In genomic region chr18:13240060-13240725, GRCh38 we compare ENCODE assay signal across 1 cellular context.
TF ChIP-seq lines count a peak whose summit lies in the region.

No MANE protein-coding gene starts in this region.

TF ChIP-seq in HepG2, 621 proteins besides CTCF, POLR2A, EP300 and RAD21 (continued from another document):
- no peak for TF ChIP-seq NFAT5 (CRISPR knock-in tag; IDR thresholded peaks at IDR 0.05)
- TF ChIP-seq NFE2 (CRISPR knock-in tag; IDR thresholded peaks at IDR 0.05) = no peak
